In genomic region chr2:172234716-172235661, GRCh38 we compare ENCODE assay signal across 9 cellular contexts.
A peak's percentile ranks its signal among the peaks of the same experiment; 100 is the strongest.
DNase-seq lines count a peak whose midpoint lies in the region; ATAC-seq, FAIRE-seq and TF ChIP-seq lines count a peak whose summit lies in the region.
"Had no signal": no experiment of that assay in that cellular context is flagged by ENCODE, and none has a peak within 500 bp of the region (broad histone marks: within the 10 kb centered on the region; RNA-seq: fewer than 3 reads in every experiment).

No MANE protein-coding gene starts in this region.

- H3K9me3 Mint-ChIP-seq in activated T-helper 1 cell treated with anti-CD3 and anti-CD28 coated beads, Interleukin-12 subunit alpha, Interleukin-12 subunit beta, Interleukin-2, Interleukin-4 antibody, amounts not matched to agents 30 ng/mL and 10 ng/mL and 1 ng/mL, durations not matched to agents 14 hours and 24 hours and 36 hours, result no peaks in the 10 kb centered on the region

- no peaks in the 10 kb centered on the region for H3K79me2 ChIP-seq in OCI-LY7 (ENCODE audit: insufficient read depth, low read depth, low read length)

- H3K4me3 Mint-ChIP-seq in activated T-helper 1 cell treated with anti-CD3 and anti-CD28 coated beads, Interleukin-12 subunit alpha, Interleukin-12 subunit beta, Interleukin-2, Interleukin-4 antibody, amounts not matched to agents 30 ng/mL and 10 ng/mL and 1 ng/mL, durations not matched to agents 14 hours and 24 hours and 36 hours, result peak overlapping the region; percentile 84

- H3K36me3 ChIP-seq in heart left ventricle (no peaks in the 10 kb centered on the region), prostate gland (no peaks in the 10 kb centered on the region), OCI-LY7 (ENCODE audit: insufficient read depth, low read length) (no peaks in the 10 kb centered on the region)

- H3K9me3 ChIP-seq in heart left ventricle (no peaks in the 10 kb centered on the region), prostate gland (no peaks in the 10 kb centered on the region), OCI-LY7 (ENCODE audit: low read length) (no peaks in the 10 kb centered on the region)

- no peak overlapping the region for H3K4me2 ChIP-seq in OCI-LY7 (ENCODE audit: low read length)

- intact Hi-C loops in activated T-helper 1 cell treated with anti-CD3 and anti-CD28 coated beads, Interleukin-12 subunit alpha, Interleukin-12 subunit beta, Interleukin-2, Interleukin-4 antibody, amounts not matched to agents 30 ng/mL and 10 ng/mL and 1 ng/mL, durations not matched to agents 14 hours and 24 hours and 36 hours (cut with micrococcal nuclease), result no loop called here
- intact Hi-C loops in heart left ventricle (cut with DNase I) (no loop called here), prostate gland (cut with DNase I) (no loop called here), OCI-LY7 (cut with micrococcal nuclease; ENCODE audit: unreplicated experiment) (no loop called here)

- peaks cover 47% of the 10 kb centered on the region for H3K27me3 Mint-ChIP-seq in activated T-helper 1 cell treated with anti-CD3 and anti-CD28 coated beads, Interleukin-12 subunit alpha, Interleukin-12 subunit beta, Interleukin-2, Interleukin-4 antibody, amounts not matched to agents 30 ng/mL and 10 ng/mL and 1 ng/mL, durations not matched to agents 14 hours and 24 hours and 36 hours (ENCODE audit: insufficient read depth)

- no peak for FAIRE-seq in D721Med (lab: Jason Lieb, UNC)

- peak overlapping the region; percentile 17 to 58 (median 49) for H3K4me3 ChIP-seq in heart left ventricle
- peak overlapping the region; percentile 18 to 24 for H3K4me3 ChIP-seq in prostate gland
- no peak overlapping the region for H3K4me3 ChIP-seq in OCI-LY7 (ENCODE audit: low read depth, low read length, poor library complexity, severe bottlenecking)

- POLR2A ChIA-PET in OCI-LY7 (lab: Charles Lee), result no interaction called here

- DNase-seq in D721Med (ENCODE audit: insufficient read length, low spot score), result peak; percentile 35
- peak; percentile 50 for DNase-seq in NCI-H2029 treated with DMSO at 0.1 percent for 48 hours (lab: John Stamatoyannopoulos, UW)
- DNase-seq in activated T-helper 1 cell treated with anti-CD3 and anti-CD28 coated beads, Interleukin-12 subunit alpha, Interleukin-12 subunit beta, Interleukin-2, Interleukin-4 antibody, amounts not matched to agents 30 ng/mL and 10 ng/mL and 1 ng/mL, durations not matched to agents 14 hours and 24 hours and 36 hours (ENCODE audit: low spot score), result no peak
- peak in 3 of 5 donors; percentile 11 to 42 (median 39) for DNase-seq in heart left ventricle
- DNase-seq in prostate gland (ENCODE audit: low spot score), result no peak
- no peak for DNase-seq in COLO829 (ENCODE audit: low spot score)
- no peak for DNase-seq in OCI-LY7 (ENCODE audit: low spot score)

- H3K36me3 Mint-ChIP-seq in activated T-helper 1 cell treated with anti-CD3 and anti-CD28 coated beads, Interleukin-12 subunit alpha, Interleukin-12 subunit beta, Interleukin-2, Interleukin-4 antibody, amounts not matched to agents 30 ng/mL and 10 ng/mL and 1 ng/mL, durations not matched to agents 14 hours and 24 hours and 36 hours (ENCODE audit: low read depth), result peaks cover 3% of the 10 kb centered on the region

- TF ChIP-seq POLR2A in heart left ventricle (IDR thresholded peaks at IDR 0.05), result no peak
- TF ChIP-seq POLR2A in prostate gland (IDR thresholded peaks at IDR 0.05), result no peak

- no TSS peak for BruUV-seq in OCI-LY7 (replicated peaks; lab: Mats Ljungman, UMichigan)

- 2 to 6% (median 4%) methylated on average over 59 to 64 of the region's 64 CpGs for WGBS in heart left ventricle, 4 donors
- 7% methylated on average over 64 of the region's 64 CpGs for WGBS in prostate gland

- H3K27me3 ChIP-seq in heart left ventricle (peaks cover 0 to 45% (median 24%) of the 10 kb centered on the region in 9 donors), prostate gland (replicated peaks; ENCODE audit: insufficient read depth) (no peaks in the 10 kb centered on the region)

- H2AFZ ChIP-seq in OCI-LY7 (ENCODE audit: low read length), result no peak overlapping the region

- H3K27ac Mint-ChIP-seq in activated T-helper 1 cell treated with anti-CD3 and anti-CD28 coated beads, Interleukin-12 subunit alpha, Interleukin-12 subunit beta, Interleukin-2, Interleukin-4 antibody, amounts not matched to agents 30 ng/mL and 10 ng/mL and 1 ng/mL, durations not matched to agents 14 hours and 24 hours and 36 hours, result no peak overlapping the region

- no peaks in the 10 kb centered on the region for H4K20me1 ChIP-seq in OCI-LY7 (ENCODE audit: insufficient read depth, low read length)

- TF ChIP-seq CTCF in D721Med (IDR thresholded peaks at IDR 0.05; ENCODE audit: insufficient read depth, missing control alignments) (peak; percentile 12), heart left ventricle (IDR thresholded peaks at IDR 0.05) (no peak), prostate gland (IDR thresholded peaks at IDR 0.05) (no peak), OCI-LY7 (conservative IDR thresholded peaks at IDR 0.05; ENCODE audit: low read length) (no peak)

- CTCF ChIA-PET in OCI-LY7 (lab: Charles Lee; ENCODE audit: unreplicated experiment), result no interaction called here

- no peaks in the 10 kb centered on the region for H3K9me2 ChIP-seq in OCI-LY7 (ENCODE audit: insufficient read depth, low read length)

- peaks cover 0 to 28% (median 13%) of the 10 kb centered on the region in 12 donors for H3K4me1 ChIP-seq in heart left ventricle
- peaks cover 6% of the 10 kb centered on the region for H3K4me1 ChIP-seq in prostate gland (replicated peaks)
- no peaks in the 10 kb centered on the region for H3K4me1 ChIP-seq in OCI-LY7 (ENCODE audit: insufficient read depth, low read length, poor library complexity, severe bottlenecking)

- ATAC-seq in heart left ventricle (peak in 2 of 4 donors; percentile 44 to 54), HG02970 (IDR thresholded peaks at IDR 0.05; ENCODE audit: low FRiP score, unreplicated experiment) (no peak)

- peaks cover 44% of the 10 kb centered on the region for H3K4me1 Mint-ChIP-seq in activated T-helper 1 cell treated with anti-CD3 and anti-CD28 coated beads, Interleukin-12 subunit alpha, Interleukin-12 subunit beta, Interleukin-2, Interleukin-4 antibody, amounts not matched to agents 30 ng/mL and 10 ng/mL and 1 ng/mL, durations not matched to agents 14 hours and 24 hours and 36 hours (ENCODE audit: low read depth)

- H3K27ac ChIP-seq in heart left ventricle (peak overlapping the region in 8 of 12 donors; percentile 1 to 38 (median 16)), prostate gland (peak overlapping the region; percentile 2 to 20), OCI-LY7 (ENCODE audit: low read depth, low read length, poor library complexity, severe bottlenecking) (no peak overlapping the region)
- H3K27ac ChIP-seq: epithelial cell of prostate had no signal

Comparison
In these comparisons a context has a peak if more than half of its experiments do, and no peak if none do; other contexts are left out.
1. DNase-seq: peak in D721Med (single experiment), NCI-H2029 treated with DMSO at 0.1 percent for 48 hours (single experiment) and heart left ventricle (3 of 5); none in activated T-helper 1 cell treated with anti-CD3 and anti-CD28 coated beads, Interleukin-12 subunit alpha, Interleukin-12 subunit beta, Interleukin-2, Interleukin-4 antibody, amounts not matched to agents 30 ng/mL and 10 ng/mL and 1 ng/mL, durations not matched to agents 14 hours and 24 hours and 36 hours (single experiment), prostate gland (single experiment), COLO829 (single experiment) and OCI-LY7 (single experiment).